1 cellular context compared by ENCODE assay signal in genomic region chr12:11171145-11171952, GRCh38.
A peak's percentile ranks its signal among the peaks of the same experiment; 100 is the strongest.
TF ChIP-seq lines count a peak whose summit lies in the region.

Gene SMIM10L1, plus strand, starts transcription at chr12:11171194. Its CDS starts 163 bp downstream, at chr12:11171357.

TF ChIP-seq in K562, 482 proteins besides CTCF, POLR2A, EP300 and RAD21 (continued from another document and continues in another):
- no peak for TF ChIP-seq EWSR1 (IDR thresholded peaks at IDR 0.05; ENCODE audit: borderline replicate concordance, low read depth, partially characterized antibody)
- TF ChIP-seq ASH1L (IDR thresholded peaks at IDR 0.05; ENCODE audit: borderline replicate concordance, low read depth, partially characterized antibody), result no peak
- no peak for TF ChIP-seq MITF (IDR thresholded peaks at IDR 0.05)
- TF ChIP-seq SIN3A (IDR thresholded peaks at IDR 0.05; ENCODE audit: borderline replicate concordance in 2 of 2, control insufficient read depth in 1 of 2, low read depth in 2 of 2, low read length in 2 of 2), result no peak; a peak in 2 of 4 replicates
- no peak for TF ChIP-seq IFI16 (CRISPR knock-in tag; IDR thresholded peaks at IDR 0.05)
- no peak for TF ChIP-seq PTTG1 (tag; IDR thresholded peaks at IDR 0.05; ENCODE audit: low read depth)
- TF ChIP-seq GABPA (tag; conservative IDR thresholded peaks at IDR 0.05; ENCODE audit: low read depth), result peak; percentile 71
- TF ChIP-seq KAT7 (CRISPR knock-in tag; IDR thresholded peaks at IDR 0.05; ENCODE audit: borderline replicate concordance), result peak; percentile 53; the same call in 1 of the 2 replicates
- no peak for TF ChIP-seq KHSRP (IDR thresholded peaks at IDR 0.05)
- no peak for TF ChIP-seq ZNF785 (CRISPR knock-in tag; IDR thresholded peaks at IDR 0.05)
- no peak for TF ChIP-seq ZNF280A (IDR thresholded peaks at IDR 0.05; ENCODE audit: low read depth, partially characterized antibody)
- no peak for TF ChIP-seq MEF2D (tag; conservative IDR thresholded peaks at IDR 0.05; ENCODE audit: low read depth)
- TF ChIP-seq MTA1 (IDR thresholded peaks at IDR 0.05; ENCODE audit: borderline replicate concordance), result no peak
- TF ChIP-seq GTF2B (IDR thresholded peaks at IDR 0.05; ENCODE audit: extremely low read depth, insufficient read length), result no peak
- no peak for TF ChIP-seq SMARCE1 (IDR thresholded peaks at IDR 0.05)
- no peak for TF ChIP-seq ZFP1 (CRISPR knock-in tag; IDR thresholded peaks at IDR 0.05)
- TF ChIP-seq UBTF (IDR thresholded peaks at IDR 0.05; ENCODE audit: borderline replicate concordance in 1 of 2, low read depth in 2 of 2, low read length in 2 of 2), result 0 out of 4 replicates have a peak, but pooled peaks of 1 of the 2 experiments have one; percentile 27
- TF ChIP-seq ATF3 (IDR thresholded peaks at IDR 0.05), result 0 out of 2 replicates have a peak, but pooled peaks have one; percentile 24
- no peak for TF ChIP-seq ATF3 (CRISPR knock-in tag; conservative IDR thresholded peaks at IDR 0.05)
- no peak for TF ChIP-seq ILK (tag; IDR thresholded peaks at IDR 0.05; ENCODE audit: borderline replicate concordance, low read depth)
- TF ChIP-seq PKNOX1 (IDR thresholded peaks at IDR 0.05), result no peak
- no peak for TF ChIP-seq HNRNPUL1 (IDR thresholded peaks at IDR 0.05; ENCODE audit: low read length)
- TF ChIP-seq HDAC1 (IDR thresholded peaks at IDR 0.05), result 0 out of 4 replicates have a peak, but pooled peaks of 1 of the 2 experiments have one; percentile 36
- TF ChIP-seq KAT8 (IDR thresholded peaks at IDR 0.05; ENCODE audit: low read depth), result no peak
- no peak for TF ChIP-seq SREBF2 (CRISPR knock-in tag; IDR thresholded peaks at IDR 0.05)
- TF ChIP-seq KDM1A (IDR thresholded peaks at IDR 0.05), result no peak
- no peak for TF ChIP-seq KLF1 (tag; IDR thresholded peaks at IDR 0.05)
- TF ChIP-seq TRIM25 (IDR thresholded peaks at IDR 0.05; ENCODE audit: borderline replicate concordance), result no peak
- TF ChIP-seq GABPB2 (CRISPR knock-in tag; conservative IDR thresholded peaks at IDR 0.05), result no peak
- TF ChIP-seq COPS2 (conservative IDR thresholded peaks at IDR 0.05), result no peak
- no peak for TF ChIP-seq ZC3H8 (IDR thresholded peaks at IDR 0.05)
- no peak for TF ChIP-seq HOXB6 (CRISPR knock-in tag; IDR thresholded peaks at IDR 0.05; ENCODE audit: borderline replicate concordance)
- TF ChIP-seq HNRNPH1 (optimal IDR thresholded peaks at IDR 0.05; ENCODE audit: low read depth, low read length), result no peak
- TF ChIP-seq SUPT5H (IDR thresholded peaks at IDR 0.05), result peak; percentile 87
- TF ChIP-seq MXD1 (CRISPR knock-in tag; IDR thresholded peaks at IDR 0.05; ENCODE audit: borderline replicate concordance, poor library complexity, severe bottlenecking), result no peak
- no peak for TF ChIP-seq HDAC3 (IDR thresholded peaks at IDR 0.05; ENCODE audit: borderline replicate concordance, partially characterized antibody)
- no peak for TF ChIP-seq ETV6 (IDR thresholded peaks at IDR 0.05; ENCODE audit: borderline replicate concordance in 1 of 2, low read depth in 2 of 2, low read length in 1 of 2)
- TF ChIP-seq ETV6 (CRISPR knock-in tag; IDR thresholded peaks at IDR 0.05; ENCODE audit: borderline replicate concordance), result no peak
- no peak for TF ChIP-seq ZNF384 (IDR thresholded peaks at IDR 0.05; ENCODE audit: low read depth, low read length)
- TF ChIP-seq ZNF175 (CRISPR knock-in tag; IDR thresholded peaks at IDR 0.05; ENCODE audit: low read depth), result no peak
- no peak for TF ChIP-seq BHLHE40 (IDR thresholded peaks at IDR 0.05; ENCODE audit: low read length)
- TF ChIP-seq ZMIZ1 (IDR thresholded peaks at IDR 0.05; ENCODE audit: low read depth in 2 of 2, low read length in 2 of 2), result 0 out of 4 replicates have a peak, but pooled peaks of 1 of the 2 experiments have one; percentile 14
- TF ChIP-seq ZNF224 (CRISPR knock-in tag; IDR thresholded peaks at IDR 0.05), result no peak
- TF ChIP-seq SNIP1 (IDR thresholded peaks at IDR 0.05; ENCODE audit: low read depth), result no peak
- no peak for TF ChIP-seq ZNF830 (CRISPR knock-in tag; IDR thresholded peaks at IDR 0.05)
- TF ChIP-seq HIVEP1 (CRISPR knock-in tag; IDR thresholded peaks at IDR 0.05), result no peak
- TF ChIP-seq STAG1 (CRISPR knock-in tag; IDR thresholded peaks at IDR 0.05; ENCODE audit: borderline replicate concordance), result no peak
- no peak for TF ChIP-seq E2F5 (CRISPR knock-in tag; IDR thresholded peaks at IDR 0.05)
- TF ChIP-seq NFE2L1 (tag; IDR thresholded peaks at IDR 0.05; ENCODE audit: borderline replicate concordance, low read depth), result no peak
- TF ChIP-seq CSDE1 (IDR thresholded peaks at IDR 0.05), result no peak
- TF ChIP-seq FOXK2 (conservative IDR thresholded peaks at IDR 0.05 in 1 of 2, IDR thresholded peaks at IDR 0.05 in 1 of 2; ENCODE audit: low read depth in 2 of 2), result 0 out of 4 replicates have a peak, but pooled peaks of 1 of the 2 experiments have one; percentile 11
- TF ChIP-seq ZBTB43 (CRISPR knock-in tag; IDR thresholded peaks at IDR 0.05), result no peak
- TF ChIP-seq ILF3 (IDR thresholded peaks at IDR 0.05; ENCODE audit: borderline replicate concordance), result no peak
- no peak for TF ChIP-seq ARID2 (IDR thresholded peaks at IDR 0.05)
- no peak for TF ChIP-seq RBM14 (IDR thresholded peaks at IDR 0.05; ENCODE audit: borderline replicate concordance, insufficient read depth, low read depth, low read length)
- TF ChIP-seq STAT5B (CRISPR knock-in tag; IDR thresholded peaks at IDR 0.05), result no peak
